Comparison of ENCODE assay signal across 16 cellular contexts in the genomic region with DNA sequence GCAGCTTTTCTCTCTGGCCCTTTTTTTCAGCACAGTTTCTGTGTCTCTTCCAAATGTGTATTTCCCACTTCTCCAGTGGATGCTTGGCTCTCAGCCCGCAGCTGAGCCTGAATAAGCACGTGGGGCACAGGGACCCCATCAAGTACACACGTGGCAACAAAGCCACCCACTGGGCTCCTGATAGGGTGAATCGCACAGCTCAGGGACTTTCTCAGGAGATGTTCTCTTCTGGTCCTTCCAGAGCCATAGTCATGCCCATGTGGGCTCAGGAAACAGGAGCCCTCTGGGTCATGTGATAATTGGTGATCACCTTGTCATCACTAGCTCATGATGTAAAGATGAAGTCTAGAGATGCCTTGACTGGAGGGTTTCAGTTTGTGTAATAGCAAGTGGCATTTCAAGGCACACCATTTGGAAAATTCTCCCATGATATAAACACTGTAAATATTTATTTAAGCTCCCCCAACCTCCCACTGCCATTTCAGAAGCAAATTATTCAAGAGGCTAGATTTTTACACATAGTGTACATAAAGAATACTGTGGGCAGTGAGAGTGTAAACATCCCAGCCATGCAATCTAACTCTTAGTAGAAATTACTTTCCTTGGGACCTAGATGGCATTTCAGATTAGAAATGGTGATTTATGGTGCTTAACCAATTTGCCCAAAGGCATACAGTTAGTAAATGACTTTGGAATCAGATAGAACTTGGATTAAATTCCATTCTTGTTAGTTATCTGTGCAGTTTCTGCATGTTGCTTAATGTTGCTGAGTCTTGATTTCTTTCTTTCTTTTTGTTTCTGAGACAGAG.
DNase-seq lines count a peak whose midpoint lies in the region; ATAC-seq and TF ChIP-seq lines count a peak whose summit lies in the region.
"Had no signal": no experiment of that assay in that cellular context is flagged by ENCODE, and none has a peak within 500 bp of the region (broad histone marks: within the 10 kb centered on the region; RNA-seq: fewer than 3 reads in every experiment).

No MANE protein-coding gene starts in this region.

- H2BK120ac ChIP-seq in mesenchymal stem cell (ENCODE audit: low read depth, low read length) = peak overlapping the region; percentile 23

- H2AK5ac ChIP-seq in mesenchymal stem cell (ENCODE audit: low read length, severe bottlenecking) = peak overlapping the region; percentile 61

- H3K79me2 ChIP-seq in mammary epithelial cell (ENCODE audit: insufficient read depth, low read length) = no peaks in the 10 kb centered on the region

- peak overlapping the region in 1 of 2 experiments; percentile 5 for H3K23ac ChIP-seq in mesenchymal stem cell (ENCODE audit: low read length in 2 of 2)

- H3K4me1 ChIP-seq in mammary epithelial cell (ENCODE audit: insufficient read depth, low read length) (peaks cover 65% of the 10 kb centered on the region), mesenchymal stem cell (ENCODE audit: control insufficient read depth, insufficient read depth, low read depth, low read length) (peaks cover 8% of the 10 kb centered on the region)
- H3K4me1 ChIP-seq: testis had no signal

- ATAC-seq in GM19455 (IDR thresholded peaks at IDR 0.05; ENCODE audit: unreplicated experiment) = no peak
- ATAC-seq in HG03039 (IDR thresholded peaks at IDR 0.05; ENCODE audit: unreplicated experiment) = no peak

- no peaks in the 10 kb centered on the region for H3K79me1 ChIP-seq in mesenchymal stem cell (replicated peaks; ENCODE audit: low read length, poor library complexity, severe bottlenecking)

- BruUV-seq in mammary epithelial cell (replicated peaks; lab: Mats Ljungman, UMichigan) = no TSS peak

- H3K4me3 ChIP-seq in mammary epithelial cell (replicated peaks in 1 of 3; ENCODE audit: insufficient read depth in 1 of 3, low read depth in 2 of 3, low read length in 3 of 3) = no peak overlapping the region
- no peak overlapping the region for H3K4me3 ChIP-seq in mesenchymal stem cell (ENCODE audit: insufficient read depth in 1 of 2, low read depth in 1 of 2, low read length in 2 of 2)
- H3K4me3 ChIP-seq in brain microvascular endothelial cell (ENCODE audit: low read depth, low read length) = no peak overlapping the region
- H3K4me3 ChIP-seq: coronary artery, testis had no signal

- no peak overlapping the region for H3K14ac ChIP-seq in mesenchymal stem cell (ENCODE audit: low read length in 2 of 2)

- no peaks in the 10 kb centered on the region for H3K9me3 ChIP-seq in mammary epithelial cell (replicated peaks; ENCODE audit: insufficient read depth, low read length)
- no peaks in the 10 kb centered on the region for H3K9me3 ChIP-seq in mesenchymal stem cell (ENCODE audit: control insufficient read depth, low read length)
- H3K9me3 ChIP-seq: testis had no signal

- peak overlapping the region; percentile 18 to 94 for H2BK12ac ChIP-seq in mesenchymal stem cell (ENCODE audit: low read length in 2 of 2)

- H4K91ac ChIP-seq in mesenchymal stem cell (ENCODE audit: low read length) = peak overlapping the region; percentile 40

- peak overlapping the region in 1 of 2 experiments; percentile 88 for H3K18ac ChIP-seq in mesenchymal stem cell (ENCODE audit: low read depth in 1 of 2, low read length in 2 of 2)

- intact Hi-C loops in mammary epithelial cell (cut with micrococcal nuclease) = loop anchor here (1.0 to 5.0 kb wide), 3 partner anchors 26 to 493 kb away; no protein-coding TSS in a partner anchor

- H4K20me1 ChIP-seq in mammary epithelial cell (ENCODE audit: insufficient read depth, low read length) = no peaks in the 10 kb centered on the region

- dilution Hi-C loops in mammary epithelial cell (cut with HindIII; ENCODE audit: low sequenced_read_pairs) = no loop called here

- no peak overlapping the region for H2BK5ac ChIP-seq in mesenchymal stem cell (ENCODE audit: low read depth, low read length, poor library complexity, severe bottlenecking)

- CTCF ChIA-PET in mammary epithelial cell (lab: Charles Lee; ENCODE audit: low non-redundant PET) = no interaction called here

- H3K27me3 ChIP-seq in mammary epithelial cell (ENCODE audit: insufficient read depth, low read length) (no peaks in the 10 kb centered on the region), mesenchymal stem cell (ENCODE audit: control insufficient read depth in 1 of 2, insufficient read depth in 1 of 2, low read length in 2 of 2) (no peaks in the 10 kb centered on the region), brain microvascular endothelial cell (replicated peaks) (no peaks in the 10 kb centered on the region)
- H3K27me3 ChIP-seq: testis had no signal

- H3K4ac ChIP-seq in mesenchymal stem cell (ENCODE audit: low read depth in 1 of 2, low read length in 2 of 2) = peak overlapping the region; percentile 26 to 48

- 100% methylated on average over 1 of the region's 4 CpGs for WGBS in mammary epithelial cell (ENCODE audit: low coverage, missing lambda C conversion rate)
- WGBS in mesenchymal stem cell = 64% methylated on average over 4 of the region's 4 CpGs

- H2AFZ ChIP-seq in mammary epithelial cell (ENCODE audit: low read depth, low read length) (peak overlapping the region; percentile 40), mesenchymal stem cell (ENCODE audit: low read depth, low read length) (no peak overlapping the region)

- H3K27ac ChIP-seq in mammary epithelial cell (ENCODE audit: insufficient read depth, low read depth, low read length) = peak overlapping the region; percentile 73
- H3K27ac ChIP-seq in mesenchymal stem cell (ENCODE audit: low read length, poor library complexity, severe bottlenecking) = no peak overlapping the region
- H3K27ac ChIP-seq in brain microvascular endothelial cell = no peak overlapping the region
- H3K27ac ChIP-seq: coronary artery, testis had no signal

- no peaks in the 10 kb centered on the region for H3K36me3 ChIP-seq in mammary epithelial cell (ENCODE audit: insufficient read depth, low read length)
- no peaks in the 10 kb centered on the region for H3K36me3 ChIP-seq in mesenchymal stem cell (ENCODE audit: control insufficient read depth in 1 of 2, insufficient read depth in 2 of 2, low read depth in 1 of 2, low read length in 2 of 2)
- no peaks in the 10 kb centered on the region for H3K36me3 ChIP-seq in brain microvascular endothelial cell (replicated peaks)

- TF ChIP-seq CTCF in mammary epithelial cell (conservative IDR thresholded peaks at IDR 0.05 in 1 of 2, IDR thresholded peaks at IDR 0.05 in 1 of 2; ENCODE audit: extremely low read depth in 1 of 2, insufficient read depth in 1 of 2, low read depth in 1 of 2, low read length in 2 of 2) (no peak), brain microvascular endothelial cell (IDR thresholded peaks at IDR 0.05; ENCODE audit: low read depth, low read length, missing control alignments) (no peak)

- H2BK15ac ChIP-seq in mesenchymal stem cell (ENCODE audit: low read depth, poor library complexity, severe bottlenecking) = peak overlapping the region; percentile 68

- no peak overlapping the region for H3K4me2 ChIP-seq in mammary epithelial cell (ENCODE audit: insufficient read depth, low read depth, low read length)
- H3K4me2 ChIP-seq in mesenchymal stem cell (ENCODE audit: low read length, poor library complexity, severe bottlenecking) = no peak overlapping the region

- H3K9ac ChIP-seq in mammary epithelial cell (ENCODE audit: insufficient read depth, low read length) = no peak overlapping the region
- peak overlapping the region; percentile 2 for H3K9ac ChIP-seq in mesenchymal stem cell (ENCODE audit: low read length)

- in situ Hi-C loops in mammary epithelial cell (cut with MboI; ENCODE audit: low sequenced_read_pairs in 2 of 2) (no loop called here), brain microvascular endothelial cell (cut with HindIII; ENCODE audit: low pct_ligation_motif_present, low sequenced_read_pairs) (no loop called here)

- DNase-seq in AG08396 (ENCODE audit: low spot score) = peak; percentile 28
- DNase-seq in HS-5 (ENCODE audit: low read depth) = peak; percentile 75
- peak; percentile 91 for DNase-seq in mammary epithelial cell
- peak; percentile 90 for DNase-seq in mesenchymal stem cell
- DNase-seq in brain microvascular endothelial cell = no peak
- no peak for DNase-seq in NCI-H2171 (lab: John Stamatoyannopoulos, UW)
- DNase-seq: activated CD4-positive, alpha-beta T cell treated with anti-CD3 and anti-CD28 coated beads for 4 hours; activated effector memory CD4-positive, alpha-beta T cell treated with anti-CD3 and anti-CD28 coated beads, Interleukin-2, amount 50 U/mL, for 16 hours; CD4-positive, CD25-positive, alpha-beta regulatory T cell; GOT3; NCI-H2227 treated with DMSO at 0.1 percent for 48 hours; retina; testis had no signal

- H4K8ac ChIP-seq in mesenchymal stem cell (ENCODE audit: low read length) = peak overlapping the region; percentile 83

Comparison
In these comparisons a context has a peak if more than half of its experiments do, and no peak if none do; other contexts are left out.
1. DNase-seq: peak in AG08396 (single experiment), HS-5 (single experiment), mammary epithelial cell (single experiment) and mesenchymal stem cell (single experiment); none in brain microvascular endothelial cell (single experiment) and NCI-H2171 (single experiment).